In genomic region chr7:53095731-53096501, GRCh38 we compare ENCODE assay signal across 31 cellular contexts.
"Had no signal": no experiment of that assay in that cellular context is flagged by ENCODE, and none has a peak within 500 bp of the region (broad histone marks: within the 10 kb centered on the region; RNA-seq: fewer than 3 reads in every experiment).

No MANE protein-coding gene starts in this region.

- H3K27me3 Mint-ChIP-seq: activated CD8-positive, alpha-beta memory T cell treated with anti-CD3 and anti-CD28 coated beads, Interleukin-2, amount 10 ng/mL, durations not matched to agents 7 days and 5 days; activated naive CD4-positive, alpha-beta T cell treated with anti-CD3 and anti-CD28 coated beads, Interleukin-2, amount 50 U/mL, for 24 hours; activated naive CD8-positive, alpha-beta T cell treated with anti-CD3 and anti-CD28 coated beads, Interleukin-2, amount 50 U/mL, for 24 hours; activated T-cell treated with anti-CD3 and anti-CD28 coated beads, Interleukin-2, amount 50 U/mL, for 24 hours; central memory CD8-positive, alpha-beta T cell had no signal

- H3K9me3 Mint-ChIP-seq: WTC11 had no signal

- H3K4me2 ChIP-seq: KMS-11 had no signal

- H3K4me1 Mint-ChIP-seq: activated CD8-positive, alpha-beta memory T cell treated with anti-CD3 and anti-CD28 coated beads, Interleukin-2, amount 10 ng/mL, durations not matched to agents 7 days and 5 days; activated naive CD4-positive, alpha-beta T cell treated with anti-CD3 and anti-CD28 coated beads, Interleukin-2, amount 50 U/mL, for 24 hours; activated naive CD8-positive, alpha-beta T cell treated with anti-CD3 and anti-CD28 coated beads, Interleukin-2, amount 50 U/mL, for 24 hours; central memory CD8-positive, alpha-beta T cell had no signal

- H3K4me3 ChIP-seq: ascending aorta, body of pancreas, MG63, SK-N-MC had no signal

- H3K4me1 ChIP-seq: ascending aorta, body of pancreas had no signal

- ATAC-seq: activated CD8-positive, alpha-beta memory T cell treated with anti-CD3 and anti-CD28 coated beads, Interleukin-2, amount 10 ng/mL, durations not matched to agents 7 days and 5 days; activated naive CD8-positive, alpha-beta T cell treated with anti-CD3 and anti-CD28 coated beads, Interleukin-2, amount 50 U/mL, for 24 hours; body of pancreas; Panc1; Right ventricle myocardium inferior; WTC11 had no signal

- FAIRE-seq: bronchial epithelial cell had no signal

- H3K27ac ChIP-seq: ascending aorta, body of pancreas, KMS-11, SK-N-MC had no signal

- H3K36me3 ChIP-seq: ascending aorta, MG63 had no signal

- DNase-seq: activated CD4-positive, alpha-beta T cell treated with anti-CD3 and anti-CD28 coated beads for 48 hours; activated CD4-positive, alpha-beta T cell treated with anti-CD3 and anti-CD28 coated beads, Interleukin-2, amount 50 U/mL, for 4 hours; activated CD4-positive, CD25-positive, alpha-beta regulatory T cell treated with anti-CD3 and anti-CD28 coated beads, Interleukin-2, amount 50 U/mL, for 72 hours; activated CD8-positive, alpha-beta memory T cell treated with anti-CD3 and anti-CD28 coated beads, Interleukin-2, amount 10 ng/mL, durations not matched to agents 7 days and 5 days; activated effector memory CD4-positive, alpha-beta T cell treated with Interleukin-2 at 50 U/mL for 16 hours; activated naive CD4-positive, alpha-beta T cell; activated naive CD8-positive, alpha-beta T cell treated with anti-CD3 and anti-CD28 coated beads, Interleukin-2, amount 50 U/mL, for 24 hours; activated T-cell treated with anti-CD3 and anti-CD28 coated beads, Interleukin-2, amount 50 U/mL, for 24 hours; amniotic stem cell; body of pancreas; MG63; NCI-H1048; NCI-H146; NCI-H187 treated with DMSO at 0.1 percent for 48 hours; NCI-H2081 treated with DMSO at 0.1 percent for 48 hours; NCI-H446; NCI-H524; OCI-M1; RPMI8226; SW 1271 had no signal

- H3K4me3 Mint-ChIP-seq: activated CD8-positive, alpha-beta memory T cell treated with anti-CD3 and anti-CD28 coated beads, Interleukin-2, amount 10 ng/mL, durations not matched to agents 7 days and 5 days; activated naive CD4-positive, alpha-beta T cell treated with anti-CD3 and anti-CD28 coated beads, Interleukin-2, amount 50 U/mL, for 24 hours; activated naive CD8-positive, alpha-beta T cell treated with anti-CD3 and anti-CD28 coated beads, Interleukin-2, amount 50 U/mL, for 24 hours; activated T-cell treated with anti-CD3 and anti-CD28 coated beads, Interleukin-2, amount 50 U/mL, for 24 hours; activated T-helper 1 cell treated with anti-CD3 and anti-CD28 coated beads, Interleukin-12 subunit alpha, Interleukin-12 subunit beta, Interleukin-2, Interleukin-4 antibody, amounts not matched to agents 30 ng/mL and 10 ng/mL and 1 ng/mL, durations not matched to agents 14 hours and 24 hours and 36 hours; central memory CD8-positive, alpha-beta T cell; T-helper 1 cell treated with Interleukin-12 subunit alpha and Interleukin-12 subunit beta and Interleukin-4 antibody, amounts not matched to agents 30 μg/mL and 1 μg/mL, for 36 hours; WTC11 had no signal

- H3K36me3 Mint-ChIP-seq: activated CD8-positive, alpha-beta memory T cell treated with anti-CD3 and anti-CD28 coated beads, Interleukin-2, amount 10 ng/mL, durations not matched to agents 7 days and 5 days; activated naive CD4-positive, alpha-beta T cell treated with anti-CD3 and anti-CD28 coated beads, Interleukin-2, amount 50 U/mL, for 24 hours; WTC11 had no signal

- H3K27ac Mint-ChIP-seq: activated CD8-positive, alpha-beta memory T cell treated with anti-CD3 and anti-CD28 coated beads, Interleukin-2, amount 10 ng/mL, durations not matched to agents 7 days and 5 days; activated naive CD4-positive, alpha-beta T cell treated with anti-CD3 and anti-CD28 coated beads, Interleukin-2, amount 50 U/mL, for 24 hours; activated naive CD8-positive, alpha-beta T cell treated with anti-CD3 and anti-CD28 coated beads, Interleukin-2, amount 50 U/mL, for 24 hours; activated T-cell treated with anti-CD3 and anti-CD28 coated beads, Interleukin-2, amount 50 U/mL, for 24 hours; activated T-helper 1 cell treated with anti-CD3 and anti-CD28 coated beads, Interleukin-12 subunit alpha, Interleukin-12 subunit beta, Interleukin-2, Interleukin-4 antibody, amounts not matched to agents 30 ng/mL and 10 ng/mL and 1 ng/mL, durations not matched to agents 14 hours and 24 hours and 36 hours; T-helper 1 cell treated with Interleukin-12 subunit alpha and Interleukin-12 subunit beta and Interleukin-4 antibody, amounts not matched to agents 30 μg/mL and 1 μg/mL, for 36 hours; WTC11 had no signal

- H3K9me3 ChIP-seq: ascending aorta, body of pancreas, MG63 had no signal

- H3K9ac ChIP-seq: KMS-11 had no signal

- H3K27me3 ChIP-seq: ascending aorta, body of pancreas, MG63 had no signal
